Comparison of ENCODE assay signal across 20 cellular contexts in genomic region chr1:190303501-190303900, GRCh38.
A peak's percentile ranks its signal among the peaks of the same experiment; 100 is the strongest.
DNase-seq lines count a peak whose midpoint lies in the region; ATAC-seq, FAIRE-seq and TF ChIP-seq lines count a peak whose summit lies in the region.
"Had no signal": no experiment of that assay in that cellular context is flagged by ENCODE, and none has a peak within 500 bp of the region (broad histone marks: within the 10 kb centered on the region; RNA-seq: fewer than 3 reads in every experiment).

No MANE protein-coding gene starts in this region.

- H3K4me3 ChIP-seq in GM23338 (no peak overlapping the region), A673 (ENCODE audit: low read depth, low read length, poor library complexity, severe bottlenecking) (no peak overlapping the region)
- H3K4me3 ChIP-seq: BLaER1 treated with 17β-estradiol and CSF1 and Interleukin-3, amounts not matched to agents 10 nM and 100 nM; GM23248 had no signal

- H3K4me1 ChIP-seq in GM23338 (ENCODE audit: insufficient read depth): no peaks in the 10 kb centered on the region
- no peaks in the 10 kb centered on the region for H3K4me1 ChIP-seq in A673 (ENCODE audit: insufficient read depth, low read length, poor library complexity, severe bottlenecking)
- H3K4me1 ChIP-seq: BLaER1 treated with 17β-estradiol and CSF1 and Interleukin-3, amounts not matched to agents 10 nM and 100 nM had no signal

- intact Hi-C loops in A673 (cut with micrococcal nuclease; ENCODE audit: unreplicated experiment): no loop called here

- no peaks in the 10 kb centered on the region for H3K79me2 ChIP-seq in GM23338 (replicated peaks; ENCODE audit: insufficient read depth)

- no peaks in the 10 kb centered on the region for H3K27me3 Mint-ChIP-seq in GM23338 (ENCODE audit: insufficient read depth, low read depth, poor library complexity)
- H3K27me3 Mint-ChIP-seq: B cell had no signal

- no peak overlapping the region for H3K4me2 ChIP-seq in GM23338
- H3K4me2 ChIP-seq: BLaER1 treated with 17β-estradiol and CSF1 and Interleukin-3, amounts not matched to agents 10 nM and 100 nM had no signal

- no peak overlapping the region for H3K27ac Mint-ChIP-seq in GM23338
- H3K27ac Mint-ChIP-seq: B cell; CD8-positive, alpha-beta T cell had no signal

- H3K27me3 ChIP-seq in GM23338 (ENCODE audit: insufficient read depth): no peaks in the 10 kb centered on the region
- no peaks in the 10 kb centered on the region for H3K27me3 ChIP-seq in A673 (replicated peaks; ENCODE audit: insufficient read depth, low read depth, low read length, poor library complexity)
- H3K27me3 ChIP-seq: BLaER1 treated with 17β-estradiol and CSF1 and Interleukin-3, amounts not matched to agents 10 nM and 100 nM had no signal

- H3K27ac ChIP-seq in GM23338 (ENCODE audit: low read depth) (no peak overlapping the region), A673 (ENCODE audit: low read depth, low read length, poor library complexity, severe bottlenecking) (no peak overlapping the region)
- H3K27ac ChIP-seq: 22Rv1; BLaER1 treated with 17β-estradiol and CSF1 and Interleukin-3, amounts not matched to agents 10 nM and 100 nM; GM23248; HL-60 had no signal

- H3F3A ChIP-seq in GM23338 (replicated peaks; ENCODE audit: low read depth): no peaks in the 10 kb centered on the region

- peak; percentile 38 for DNase-seq in DMS 273 (lab: John Stamatoyannopoulos, UW; ENCODE audit: unreplicated experiment)
- no peak for DNase-seq in DMS 273 treated with DMSO at 0.1 percent for 48 hours (lab: John Stamatoyannopoulos, UW)
- DNase-seq in NCI-H446 (lab: John Stamatoyannopoulos, UW): peak; percentile 52 to 87
- DNase-seq in RCC 7860 (ENCODE audit: low spot score): no peak
- no peak for DNase-seq in GM23338 (ENCODE audit: low spot score)
- no peak for DNase-seq in activated CD4-positive, alpha-beta T cell treated with anti-CD3 and anti-CD28 coated beads, Interleukin-2, amount 50 U/mL, for 4 hours
- DNase-seq in A673 (ENCODE audit: low spot score): no peak
- DNase-seq: Calu3; CD8-positive, alpha-beta T cell; GDM1; GM23248; HCEC 1CT had no signal

- ATAC-seq in GM23338: no peak
- ATAC-seq: CD8-positive, alpha-beta T cell had no signal

- no peaks in the 10 kb centered on the region for H3K36me3 Mint-ChIP-seq in GM23338 (ENCODE audit: low read depth)
- H3K36me3 Mint-ChIP-seq: CD8-positive, alpha-beta T cell had no signal

- no peak overlapping the region for H3K4me3 Mint-ChIP-seq in GM23338
- H3K4me3 Mint-ChIP-seq: B cell; CD8-positive, alpha-beta T cell had no signal

- no peaks in the 10 kb centered on the region for H3K36me3 ChIP-seq in GM23338 (ENCODE audit: insufficient read depth)
- no peaks in the 10 kb centered on the region for H3K36me3 ChIP-seq in A673 (ENCODE audit: insufficient read depth, low read length, poor library complexity, severe bottlenecking)
- H3K36me3 ChIP-seq: BLaER1 treated with 17β-estradiol and CSF1 and Interleukin-3, amounts not matched to agents 10 nM and 100 nM had no signal

- CTCF ChIA-PET in A673 (lab: Charles Lee): no interaction called here

- POLR2A ChIA-PET in A673 (lab: Charles Lee; ENCODE audit: low non-redundant PET): no interaction called here

- H3K4me1 Mint-ChIP-seq in GM23338: 0 out of 3 replicates have a peak, but pooled peaks cover 2% of the 10 kb centered on the region
- H3K4me1 Mint-ChIP-seq: B cell had no signal

- no peaks in the 10 kb centered on the region for H3K9me2 ChIP-seq in GM23338 (ENCODE audit: insufficient read depth)

- FAIRE-seq in A204.1 (lab: Jason Lieb, UNC) (peak; percentile 65), RCC 7860 (lab: Jason Lieb, UNC) (peak; percentile 30)
- FAIRE-seq: GM12892, GM18507, H54 had no signal

- no peak for TF ChIP-seq CTCF in GM23338 (conservative IDR thresholded peaks at IDR 0.05; ENCODE audit: low read depth in 2 of 2)
- no peak for TF ChIP-seq CTCF in A673 (conservative IDR thresholded peaks at IDR 0.05; ENCODE audit: low read depth, low read length)

- no TSS peak for BruUV-seq in A673 (replicated peaks; lab: Mats Ljungman, UMichigan)

- H4K20me1 ChIP-seq in GM23338 (replicated peaks; ENCODE audit: insufficient read depth): no peaks in the 10 kb centered on the region
- H4K20me1 ChIP-seq: BLaER1 treated with 17β-estradiol and CSF1 and Interleukin-3, amounts not matched to agents 10 nM and 100 nM had no signal

- H2AFZ ChIP-seq in GM23338: no peak overlapping the region
- H2AFZ ChIP-seq: GM23248 had no signal

- H3K9me3 ChIP-seq in A673 (ENCODE audit: low read depth, low read length, poor library complexity, severe bottlenecking): no peaks in the 10 kb centered on the region
- H3K9me3 ChIP-seq: BLaER1 treated with 17β-estradiol and CSF1 and Interleukin-3, amounts not matched to agents 10 nM and 100 nM had no signal

- no peaks in the 10 kb centered on the region for H3K9me3 Mint-ChIP-seq in GM23338

TF ChIP-seq in GM23338, 12 proteins besides CTCF, POLR2A, EP300 and RAD21 (continues in another document):
- TF ChIP-seq ZNF114 (CRISPR knock-in tag; IDR thresholded peaks at IDR 0.05): no peak
- no peak for TF ChIP-seq ZNF331 (CRISPR knock-in tag; IDR thresholded peaks at IDR 0.05; ENCODE audit: low read depth)
- no peak for TF ChIP-seq EZH2phosphoT487 (IDR thresholded peaks at IDR 0.05; ENCODE audit: unreplicated experiment)
- TF ChIP-seq REST (IDR thresholded peaks at IDR 0.05; ENCODE audit: unreplicated experiment): no peak

Comparison
In these comparisons a context has a peak if more than half of its experiments do, and no peak if none do; other contexts are left out.
1. DNase-seq: peak in DMS 273 (single experiment) and NCI-H446 (2 of 2); none in DMS 273 treated with DMSO at 0.1 percent for 48 hours (single experiment), RCC 7860 (single experiment), GM23338 (single experiment), activated CD4-positive, alpha-beta T cell treated with anti-CD3 and anti-CD28 coated beads, Interleukin-2, amount 50 U/mL, for 4 hours (0 of 2) and A673 (single experiment).